1 cellular context compared by ENCODE assay signal in the genomic region with DNA sequence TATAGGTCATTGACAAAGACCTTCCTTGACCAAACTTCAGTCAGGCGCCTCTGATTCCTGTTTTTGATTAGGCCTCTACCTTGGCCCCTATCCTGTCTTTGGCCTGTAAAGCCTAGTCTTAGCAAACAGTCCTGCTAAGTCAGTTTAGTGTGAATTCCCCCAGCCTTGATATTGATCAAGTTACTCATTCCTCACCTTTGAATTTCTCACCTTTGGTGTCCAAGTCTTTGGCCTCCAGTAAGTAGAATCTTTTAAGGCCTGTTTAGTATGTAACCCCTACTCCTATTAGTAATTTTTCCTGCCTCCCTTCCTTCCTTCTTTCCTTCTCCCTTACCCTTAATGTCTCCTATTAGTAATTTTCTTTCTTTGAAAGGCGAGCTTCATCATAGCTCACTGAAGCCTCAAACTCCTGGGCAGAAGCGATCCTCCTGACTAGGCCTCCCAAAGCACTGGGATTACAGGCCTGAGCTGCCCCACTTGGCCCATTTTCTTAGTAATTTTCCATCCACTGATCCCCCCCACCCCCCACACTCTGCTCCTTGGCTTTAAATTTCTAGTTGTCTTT.
TF ChIP-seq lines count a peak whose summit lies in the region.

No MANE protein-coding gene starts in this region.

TF ChIP-seq in K562, 482 proteins besides CTCF, POLR2A, EP300 and RAD21 (continued from another document):
- TF ChIP-seq RCOR1 (IDR thresholded peaks at IDR 0.05; ENCODE audit: borderline replicate concordance in 1 of 2, low read depth in 2 of 2, low read length in 2 of 2) (no peak), ZFPM2 (CRISPR knock-in tag; IDR thresholded peaks at IDR 0.05) (no peak), MEF2D (tag; conservative IDR thresholded peaks at IDR 0.05; ENCODE audit: low read depth) (no peak), NCOA1 (IDR thresholded peaks at IDR 0.05; ENCODE audit: low read depth) (no peak), DDX20 (tag; IDR thresholded peaks at IDR 0.05; ENCODE audit: low read depth) (peak; percentile 63; the same call in 1 of the 2 replicates), ZNF311 (CRISPR knock-in tag; IDR thresholded peaks at IDR 0.05) (no peak), CXXC5 (CRISPR knock-in tag; IDR thresholded peaks at IDR 0.05) (0 out of 2 replicates have a peak, but pooled peaks have one; percentile 23), ZNF77 (CRISPR knock-in tag; IDR thresholded peaks at IDR 0.05) (no peak), PML (IDR thresholded peaks at IDR 0.05; ENCODE audit: low read length) (no peak), ZNF644 (tag; IDR thresholded peaks at IDR 0.05; ENCODE audit: low read depth) (peak; percentile 57), ELF2 (CRISPR knock-in tag; IDR thresholded peaks at IDR 0.05) (no peak), SMAD4 (CRISPR knock-in tag; conservative IDR thresholded peaks at IDR 0.05) (0 out of 2 replicates have a peak, but pooled peaks have one; percentile 11), RFX7 (CRISPR knock-in tag; IDR thresholded peaks at IDR 0.05) (peak; percentile 25; the same call in 1 of the 2 replicates)
- TF ChIP-seq, protein P1, sequence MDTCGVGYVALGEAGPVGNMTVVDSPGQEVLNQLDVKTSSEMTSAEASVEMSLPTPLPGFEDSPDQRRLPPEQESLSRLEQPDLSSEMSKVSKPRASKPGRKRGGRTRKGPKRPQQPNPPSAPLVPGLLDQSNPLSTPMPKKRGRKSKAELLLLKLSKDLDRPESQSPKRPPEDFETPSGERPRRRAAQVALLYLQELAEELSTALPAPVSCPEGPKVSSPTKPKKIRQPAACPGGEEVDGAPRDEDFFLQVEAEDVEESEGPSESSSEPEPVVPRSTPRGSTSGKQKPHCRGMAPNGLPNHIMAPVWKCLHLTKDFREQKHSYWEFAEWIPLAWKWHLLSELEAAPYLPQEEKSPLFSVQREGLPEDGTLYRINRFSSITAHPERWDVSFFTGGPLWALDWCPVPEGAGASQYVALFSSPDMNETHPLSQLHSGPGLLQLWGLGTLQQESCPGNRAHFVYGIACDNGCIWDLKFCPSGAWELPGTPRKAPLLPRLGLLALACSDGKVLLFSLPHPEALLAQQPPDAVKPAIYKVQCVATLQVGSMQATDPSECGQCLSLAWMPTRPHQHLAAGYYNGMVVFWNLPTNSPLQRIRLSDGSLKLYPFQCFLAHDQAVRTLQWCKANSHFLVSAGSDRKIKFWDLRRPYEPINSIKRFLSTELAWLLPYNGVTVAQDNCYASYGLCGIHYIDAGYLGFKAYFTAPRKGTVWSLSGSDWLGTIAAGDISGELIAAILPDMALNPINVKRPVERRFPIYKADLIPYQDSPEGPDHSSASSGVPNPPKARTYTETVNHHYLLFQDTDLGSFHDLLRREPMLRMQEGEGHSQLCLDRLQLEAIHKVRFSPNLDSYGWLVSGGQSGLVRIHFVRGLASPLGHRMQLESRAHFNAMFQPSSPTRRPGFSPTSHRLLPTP (IDR thresholded peaks at IDR 0.05; ENCODE audit: borderline replicate concordance, extremely low read depth, insufficient read length) = no peak
- TF ChIP-seq, protein P2, sequence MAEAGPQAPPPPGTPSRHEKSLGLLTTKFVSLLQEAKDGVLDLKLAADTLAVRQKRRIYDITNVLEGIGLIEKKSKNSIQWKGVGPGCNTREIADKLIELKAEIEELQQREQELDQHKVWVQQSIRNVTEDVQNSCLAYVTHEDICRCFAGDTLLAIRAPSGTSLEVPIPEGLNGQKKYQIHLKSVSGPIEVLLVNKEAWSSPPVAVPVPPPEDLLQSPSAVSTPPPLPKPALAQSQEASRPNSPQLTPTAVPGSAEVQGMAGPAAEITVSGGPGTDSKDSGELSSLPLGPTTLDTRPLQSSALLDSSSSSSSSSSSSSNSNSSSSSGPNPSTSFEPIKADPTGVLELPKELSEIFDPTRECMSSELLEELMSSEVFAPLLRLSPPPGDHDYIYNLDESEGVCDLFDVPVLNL (CRISPR knock-in tag; IDR thresholded peaks at IDR 0.05; ENCODE audit: low read depth) = no peak
- TF ChIP-seq, protein P3, sequence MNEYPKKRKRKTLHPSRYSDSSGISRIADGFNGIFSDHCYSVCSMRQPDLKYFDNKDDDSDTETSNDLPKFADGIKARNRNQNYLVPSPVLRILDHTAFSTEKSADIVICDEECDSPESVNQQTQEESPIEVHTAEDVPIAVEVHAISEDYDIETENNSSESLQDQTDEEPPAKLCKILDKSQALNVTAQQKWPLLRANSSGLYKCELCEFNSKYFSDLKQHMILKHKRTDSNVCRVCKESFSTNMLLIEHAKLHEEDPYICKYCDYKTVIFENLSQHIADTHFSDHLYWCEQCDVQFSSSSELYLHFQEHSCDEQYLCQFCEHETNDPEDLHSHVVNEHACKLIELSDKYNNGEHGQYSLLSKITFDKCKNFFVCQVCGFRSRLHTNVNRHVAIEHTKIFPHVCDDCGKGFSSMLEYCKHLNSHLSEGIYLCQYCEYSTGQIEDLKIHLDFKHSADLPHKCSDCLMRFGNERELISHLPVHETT (CRISPR knock-in tag; conservative IDR thresholded peaks at IDR 0.05 in 1 of 2, IDR thresholded peaks at IDR 0.05 in 1 of 2) = peak in 1 of 2 experiments; percentile 60; a peak in 1 of 4 replicates
- TF ChIP-seq, protein P4, sequence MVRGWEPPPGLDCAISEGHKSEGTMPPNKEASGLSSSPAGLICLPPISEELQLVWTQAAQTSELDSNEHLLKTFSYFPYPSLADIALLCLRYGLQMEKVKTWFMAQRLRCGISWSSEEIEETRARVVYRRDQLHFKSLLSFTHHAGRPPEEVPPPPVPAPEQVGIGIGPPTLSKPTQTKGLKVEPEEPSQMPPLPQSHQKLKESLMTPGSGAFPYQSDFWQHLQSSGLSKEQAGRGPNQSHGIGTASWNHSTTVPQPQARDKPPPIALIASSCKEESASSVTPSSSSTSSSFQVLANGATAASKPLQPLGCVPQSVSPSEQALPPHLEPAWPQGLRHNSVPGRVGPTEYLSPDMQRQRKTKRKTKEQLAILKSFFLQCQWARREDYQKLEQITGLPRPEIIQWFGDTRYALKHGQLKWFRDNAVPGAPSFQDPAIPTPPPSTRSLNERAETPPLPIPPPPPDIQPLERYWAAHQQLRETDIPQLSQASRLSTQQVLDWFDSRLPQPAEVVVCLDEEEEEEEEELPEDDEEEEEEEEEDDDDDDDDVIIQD (CRISPR knock-in tag; IDR thresholded peaks at IDR 0.05) = no peak
- TF ChIP-seq, protein P5, sequence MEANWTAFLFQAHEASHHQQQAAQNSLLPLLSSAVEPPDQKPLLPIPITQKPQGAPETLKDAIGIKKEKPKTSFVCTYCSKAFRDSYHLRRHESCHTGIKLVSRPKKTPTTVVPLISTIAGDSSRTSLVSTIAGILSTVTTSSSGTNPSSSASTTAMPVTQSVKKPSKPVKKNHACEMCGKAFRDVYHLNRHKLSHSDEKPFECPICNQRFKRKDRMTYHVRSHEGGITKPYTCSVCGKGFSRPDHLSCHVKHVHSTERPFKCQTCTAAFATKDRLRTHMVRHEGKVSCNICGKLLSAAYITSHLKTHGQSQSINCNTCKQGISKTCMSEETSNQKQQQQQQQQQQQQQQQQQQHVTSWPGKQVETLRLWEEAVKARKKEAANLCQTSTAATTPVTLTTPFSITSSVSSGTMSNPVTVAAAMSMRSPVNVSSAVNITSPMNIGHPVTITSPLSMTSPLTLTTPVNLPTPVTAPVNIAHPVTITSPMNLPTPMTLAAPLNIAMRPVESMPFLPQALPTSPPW (CRISPR knock-in tag; IDR thresholded peaks at IDR 0.05) = peak; percentile 33
